ENCODE assay signal across 10 cellular contexts in genomic region chr2:113236367-113237159, GRCh38. TPM values are rescaled to one million over a fixed set of nuclear protein-coding genes. Genes with fewer than 3 reads are reported as not detected.
DNase-seq lines count a peak whose midpoint lies in the region; ATAC-seq, FAIRE-seq and TF ChIP-seq lines count a peak whose summit lies in the region.
"Had no signal": no experiment of that assay in that cellular context is flagged by ENCODE, and none has a peak within 500 bp of the region (broad histone marks: within the 10 kb centered on the region; RNA-seq: fewer than 3 reads in every experiment).

No MANE protein-coding gene starts in this region.

- peaks cover 6% of the 10 kb centered on the region for H3F3A ChIP-seq in SK-N-SH (replicated peaks; ENCODE audit: insufficient read depth)

- no peak overlapping the region for H3K27ac Mint-ChIP-seq in activated T-helper 2 cell treated with anti-CD3 and anti-CD28 coated beads, Interferon-gamma antibody, Interleukin-2, Interleukin-4, amounts not matched to agents 10 μg/mL and 5 μg/mL and 100 μg/mL, durations not matched to agents 14 hours and 24 hours and 36 hours

- no peak overlapping the region for H2BK120ac ChIP-seq in mesendoderm (ENCODE audit: low read depth, low read length)

- H3K4me1 ChIP-seq in heart left ventricle (peaks cover 5 to 43% (median 24%) of the 10 kb centered on the region in 12 donors), lung (ENCODE audit: control insufficient read depth in 2 of 2, insufficient read depth in 2 of 2, low read length in 2 of 2) (peaks cover 3 to 24% of the 10 kb centered on the region in 2 donors), transverse colon (peaks cover 3 to 23% (median 16%) of the 10 kb centered on the region in 4 donors), SK-N-SH (ENCODE audit: control insufficient read depth in 1 of 2, insufficient read depth in 2 of 2, low read depth in 1 of 2, low read length in 1 of 2) (peaks cover 18 to 21% of the 10 kb centered on the region in 2 experiments), mesendoderm (ENCODE audit: control insufficient read depth, low read depth, low read length) (no peaks in the 10 kb centered on the region)

- peaks cover 30% of the 10 kb centered on the region for H3K4me1 Mint-ChIP-seq in activated T-helper 2 cell treated with anti-CD3 and anti-CD28 coated beads, Interferon-gamma antibody, Interleukin-2, Interleukin-4, amounts not matched to agents 10 μg/mL and 5 μg/mL and 100 μg/mL, durations not matched to agents 14 hours and 24 hours and 36 hours (ENCODE audit: low read depth)

- H3K4me3 Mint-ChIP-seq in activated T-helper 2 cell treated with anti-CD3 and anti-CD28 coated beads, Interferon-gamma antibody, Interleukin-2, Interleukin-4, amounts not matched to agents 10 μg/mL and 5 μg/mL and 100 μg/mL, durations not matched to agents 14 hours and 24 hours and 36 hours (ENCODE audit: low read depth), result peak overlapping the region; percentile 45

- TF ChIP-seq RAD21 in SK-N-SH (IDR thresholded peaks at IDR 0.05; ENCODE audit: low read length), result no peak

- no peaks in the 10 kb centered on the region for H4K20me1 ChIP-seq in SK-N-SH (ENCODE audit: insufficient read depth)

- H3K27ac ChIP-seq in heart left ventricle (peak overlapping the region in 4 of 12 donors; percentile 46 to 86 (median 63)), lung (ENCODE audit: low read depth in 1 of 2, low read length in 1 of 2) (peak overlapping the region in 1 of 2 donors; percentile 86), transverse colon (peak overlapping the region in 3 of 4 donors; percentile 73 to 83 (median 82)), SK-N-SH (ENCODE audit: low read depth in 2 of 2, low read length in 1 of 2) (no peak overlapping the region), mesendoderm (ENCODE audit: low read depth, low read length) (no peak overlapping the region)
- H3K27ac ChIP-seq: cardiac muscle cell had no signal

- TF ChIP-seq POLR2A in heart left ventricle (IDR thresholded peaks at IDR 0.05) (no peak), transverse colon (IDR thresholded peaks at IDR 0.05) (no peak)

- H3K23ac ChIP-seq in mesendoderm (ENCODE audit: low read length), result no peak overlapping the region

- ATAC-seq in heart left ventricle, result no peak
- ATAC-seq in left ventricle myocardium superior, result no peak
- ATAC-seq in lung (ENCODE audit: insufficient read depth, low FRiP score), result no peak

- intact Hi-C loops in heart left ventricle (cut with DNase I), result no loop called here
- intact Hi-C loops in left ventricle myocardium superior (cut with micrococcal nuclease), result no loop called here
- intact Hi-C loops in activated T-helper 2 cell treated with anti-CD3 and anti-CD28 coated beads, Interferon-gamma antibody, Interleukin-2, Interleukin-4, amounts not matched to agents 10 μg/mL and 5 μg/mL and 100 μg/mL, durations not matched to agents 14 hours and 24 hours and 36 hours (cut with micrococcal nuclease), result no loop called here
- intact Hi-C loops in transverse colon (cut with DNase I; ENCODE audit: low total_unique reads), result no loop called here

- H3K79me2 ChIP-seq in SK-N-SH (ENCODE audit: insufficient read depth) (no peaks in the 10 kb centered on the region), mesendoderm (ENCODE audit: control insufficient read depth, insufficient read depth, low read length) (no peaks in the 10 kb centered on the region)

- H3K9me3 ChIP-seq in heart left ventricle, result no peaks in the 10 kb centered on the region
- no peaks in the 10 kb centered on the region for H3K9me3 ChIP-seq in lung (ENCODE audit: control insufficient read depth in 2 of 2, insufficient read depth in 1 of 2, low read length in 1 of 2)
- H3K9me3 ChIP-seq in transverse colon, result no peaks in the 10 kb centered on the region
- no peaks in the 10 kb centered on the region for H3K9me3 ChIP-seq in SK-N-SH

- CTCF ChIA-PET in SK-N-SH (lab: Yijun Ruan, JAX), result interaction anchor here (0.8 to 3.9 kb wide), 4 partner anchors 9 to 38 kb away, joined by 3 to 21 read pairs (median 4); no protein-coding TSS in a partner anchor

- H3K4me3 ChIP-seq in heart left ventricle, result peak overlapping the region in 8 of 12 donors; percentile 20 to 80 (median 56)
- H3K4me3 ChIP-seq in lung, result peak overlapping the region; percentile 33
- peak overlapping the region in 3 of 4 donors; percentile 42 to 55 (median 55) for H3K4me3 ChIP-seq in transverse colon
- no peak overlapping the region for H3K4me3 ChIP-seq in SK-N-SH (ENCODE audit: low read depth in 2 of 2, low read length in 1 of 2)
- no peak overlapping the region for H3K4me3 ChIP-seq in mesendoderm (ENCODE audit: low read length)
- H3K4me3 ChIP-seq: cardiac muscle cell had no signal

- WGBS in heart left ventricle, 4 donors, result 78 to 94% (median 93%) methylated on average over 32 to 38 of the region's 38 CpGs
- WGBS in lung, 2 donors, result 65 to 94% methylated on average over 31 to 38 of the region's 38 CpGs
- WGBS in transverse colon (ENCODE audit: low coverage in 1 of 2), 2 donors, result 80% methylated on average over 31 of the region's 38 CpGs; no CpG with 5 or more reads in 1 of the 2 donors
- WGBS in SK-N-SH (ENCODE audit: low lambda C conversion rate), result 90% methylated on average over 19 of the region's 38 CpGs
- no CpG with 5 or more reads among the region's 38 CpGs for WGBS in mesendoderm (ENCODE audit: extremely low coverage, insufficient coverage, low lambda C conversion rate)

- no peak overlapping the region for H3K9ac ChIP-seq in SK-N-SH
- no peak overlapping the region for H3K9ac ChIP-seq in mesendoderm (ENCODE audit: low read length)

- TF ChIP-seq EP300 in transverse colon (IDR thresholded peaks at IDR 0.05; ENCODE audit: low read depth) (no peak), SK-N-SH (IDR thresholded peaks at IDR 0.05; ENCODE audit: borderline replicate concordance in 1 of 2, low read depth in 1 of 2, low read length in 1 of 2) (no peak)

- H3K4me2 ChIP-seq in SK-N-SH, result no peak overlapping the region
- H3K4me2 ChIP-seq in mesendoderm (ENCODE audit: low read length), result no peak overlapping the region

- TF ChIP-seq CTCF in heart left ventricle (IDR thresholded peaks at IDR 0.05) (no peak), lung (IDR thresholded peaks at IDR 0.05; ENCODE audit: control extremely low read depth, extremely low read depth) (no peak), transverse colon (IDR thresholded peaks at IDR 0.05) (no peak), SK-N-SH (IDR thresholded peaks at IDR 0.05) (no peak)

- no peaks in the 10 kb centered on the region for H3K9me3 Mint-ChIP-seq in activated T-helper 2 cell treated with anti-CD3 and anti-CD28 coated beads, Interferon-gamma antibody, Interleukin-2, Interleukin-4, amounts not matched to agents 10 μg/mL and 5 μg/mL and 100 μg/mL, durations not matched to agents 14 hours and 24 hours and 36 hours

- H3K27me3 ChIP-seq in heart left ventricle (no peaks in the 10 kb centered on the region), lung (ENCODE audit: control insufficient read depth, insufficient read depth) (no peaks in the 10 kb centered on the region), transverse colon (no peaks in the 10 kb centered on the region), SK-N-SH (ENCODE audit: insufficient read depth) (no peaks in the 10 kb centered on the region), mesendoderm (ENCODE audit: insufficient read depth, low read length, poor library complexity) (no peaks in the 10 kb centered on the region)
- H3K27me3 ChIP-seq: cardiac muscle cell had no signal

- DNase-seq in heart left ventricle (no peak), left ventricle myocardium superior (no peak), lung (ENCODE audit: low spot score) (peak; percentile 56), transverse colon (no peak), GM19239 (ENCODE audit: insufficient read length, low spot score) (no peak), SK-N-SH (no peak), mesendoderm (no peak)
- DNase-seq in activated T-helper 2 cell treated with anti-CD3 and anti-CD28 coated beads, Interferon-gamma antibody, Interleukin-2, Interleukin-4, amounts not matched to agents 10 μg/mL and 5 μg/mL and 100 μg/mL, durations not matched to agents 14 hours and 24 hours and 36 hours (ENCODE audit: low spot score), result no peak
- DNase-seq: NCI-H187 treated with DMSO at 0.1 percent for 48 hours had no signal

- no peak overlapping the region for H3K56ac ChIP-seq in mesendoderm (ENCODE audit: low read length)

- H3K9me2 ChIP-seq in SK-N-SH, result no peaks in the 10 kb centered on the region

- H3K36me3 ChIP-seq in heart left ventricle (no peaks in the 10 kb centered on the region), lung (ENCODE audit: control insufficient read depth in 2 of 2, insufficient read depth in 2 of 2, low read length in 2 of 2) (peaks cover 0 to 6% of the 10 kb centered on the region in 2 donors), transverse colon (no peaks in the 10 kb centered on the region), SK-N-SH (replicated peaks in 1 of 2; ENCODE audit: control insufficient read depth in 1 of 2, insufficient read depth in 2 of 2, low read length in 1 of 2) (no peaks in the 10 kb centered on the region), mesendoderm (ENCODE audit: control insufficient read depth, insufficient read depth, low read length) (no peaks in the 10 kb centered on the region)
- H3K36me3 ChIP-seq: cardiac muscle cell had no signal

- in situ Hi-C loops in transverse colon (cut with MboI; ENCODE audit: low pct_ligation_motif_present in 1 of 4, low pct_unique_long_range_greater_than_20kb in 1 of 4, low sequenced_read_pairs in 3 of 4), result no loop called here

- H3K36me3 Mint-ChIP-seq in activated T-helper 2 cell treated with anti-CD3 and anti-CD28 coated beads, Interferon-gamma antibody, Interleukin-2, Interleukin-4, amounts not matched to agents 10 μg/mL and 5 μg/mL and 100 μg/mL, durations not matched to agents 14 hours and 24 hours and 36 hours (ENCODE audit: low read depth), result no peaks in the 10 kb centered on the region

- H3K79me1 ChIP-seq in mesendoderm (ENCODE audit: low read length), result no peaks in the 10 kb centered on the region

- POLR2A ChIA-PET in SK-N-SH (lab: Yijun Ruan, JAX), result interaction anchor here (0.7 kb wide), 1 partner anchor 38 kb away, joined by 3 read pairs; no protein-coding TSS in a partner anchor

- H2AFZ ChIP-seq in SK-N-SH (ENCODE audit: low read depth), result no peak overlapping the region

- no peak overlapping the region for H3K18ac ChIP-seq in mesendoderm (ENCODE audit: low read length)

- H2BK5ac ChIP-seq in mesendoderm (ENCODE audit: low read length), result no peak overlapping the region

- no peak for FAIRE-seq in GM19239 (lab: Jason Lieb, UNC)

- peaks cover 2% of the 10 kb centered on the region for H3K27me3 Mint-ChIP-seq in activated T-helper 2 cell treated with anti-CD3 and anti-CD28 coated beads, Interferon-gamma antibody, Interleukin-2, Interleukin-4, amounts not matched to agents 10 μg/mL and 5 μg/mL and 100 μg/mL, durations not matched to agents 14 hours and 24 hours and 36 hours (ENCODE audit: low read depth)

- H2BK15ac ChIP-seq in mesendoderm (replicated peaks; ENCODE audit: low read depth), result no peak overlapping the region

- H4K8ac ChIP-seq in mesendoderm (ENCODE audit: low read depth, low read length), result no peak overlapping the region

- H2AK5ac ChIP-seq in mesendoderm (ENCODE audit: low read length), result no peak overlapping the region

- no peak overlapping the region for H3K4ac ChIP-seq in mesendoderm (ENCODE audit: low read depth, low read length)

- no peak overlapping the region for H4K5ac ChIP-seq in mesendoderm (ENCODE audit: low read length)

RNA-seq across cellular contexts. Expression of gene PAX8, which starts 42.2 kb away (rescaled TPM):
- total RNA-seq in heart left ventricle (1 to 10 TPM in 2 of 9 donors, under 1 TPM in 4, not detected in 3; 0.44 to 2.3 (median 0.65) TPM), left ventricle myocardium superior (0.30 TPM), lung (1 to 10 TPM in 1 of 2 donors, under 1 TPM in 1; 0.28 to 5.9 TPM), transverse colon (10 to 100 TPM in 2 of 4 donors, 1 to 10 TPM in 2; 1.6 to 13.7 (median 8.3) TPM)
- polyA plus RNA-seq in heart left ventricle (under 1 TPM in 1 of 2 donors, not detected in 1; 0.53 TPM), lung (1 to 10 TPM in 1 of 2 donors, under 1 TPM in 1; 0.89 to 3.8 TPM), SK-N-SH (2012; rRNA removed) (0.08 and 0.23 TPM in 2 replicates)
- 0.76 and 0.84 TPM in 2 replicates for total RNA-seq in activated T-helper 2 cell treated with anti-CD3 and anti-CD28 coated beads, Interferon-gamma antibody, Interleukin-2, Interleukin-4, amounts not matched to agents 10 μg/mL and 5 μg/mL and 100 μg/mL, durations not matched to agents 14 hours and 24 hours and 36 hours
- 0.04 and 0.08 TPM in 2 replicates for polyA plus RNA-seq in SK-N-SH (2012; cell fraction: cytosol; rRNA removed)
- 0.18 and 0.23 TPM in 2 replicates for polyA plus RNA-seq in SK-N-SH (2012; cell fraction: nucleus; rRNA removed)
- polyA plus RNA-seq in mesendoderm (2013, experiment 1 of 2), result 0.06 TPM
- 0.08 TPM for polyA plus RNA-seq in mesendoderm (2013, experiment 2 of 2)
- total RNA-seq: cardiac muscle cell had no signal
- polyA plus RNA-seq: cardiac muscle cell had no signal

Comparison
In these comparisons a context has a peak if more than half of its experiments do, and no peak if none do; other contexts are left out.
1. H3K27ac ChIP-seq: peak in transverse colon (3 of 4); none in SK-N-SH (0 of 2) and mesendoderm (single experiment).
2. H3K4me3 ChIP-seq: peak in heart left ventricle (8 of 12), lung (single experiment) and transverse colon (3 of 4); none in SK-N-SH (0 of 2) and mesendoderm (single experiment).